ENCODE assay signal across 22 cellular contexts in genomic region chr13:45626731-45627374, GRCh38. TPM values are rescaled to one million over a fixed set of nuclear protein-coding genes. Genes with fewer than 3 reads are reported as not detected.
DNase-seq lines count a peak whose midpoint lies in the region; ATAC-seq, FAIRE-seq and TF ChIP-seq lines count a peak whose summit lies in the region.
"Had no signal": no experiment of that assay in that cellular context is flagged by ENCODE, and none has a peak within 500 bp of the region (broad histone marks: within the 10 kb centered on the region; RNA-seq: fewer than 3 reads in every experiment).

No MANE protein-coding gene starts in this region.

- intact Hi-C loops in cardiac septum (cut with DNase I) = loop anchor here (10.0 kb wide), 1 partner anchor 258 kb away; no protein-coding TSS in a partner anchor

- no peak for ATAC-seq in GM19467 (IDR thresholded peaks at IDR 0.05; ENCODE audit: unreplicated experiment)

- no peak overlapping the region for H3K27ac ChIP-seq in Peyer's patch
- H3K27ac ChIP-seq: KMS-11, left ventricle myocardium inferior, sigmoid colon, VCaP had no signal

- H3K27me3 ChIP-seq in Peyer's patch = no peaks in the 10 kb centered on the region

- TF ChIP-seq POLR2A in Peyer's patch (IDR thresholded peaks at IDR 0.05) = no peak

- no peak for FAIRE-seq in HTR-8/SVneo (lab: Jason Lieb, UNC)
- FAIRE-seq: GM19239 had no signal

- peak; percentile 32 for DNase-seq in EH (ENCODE audit: low read depth)
- DNase-seq in HTR-8/SVneo (ENCODE audit: insufficient read length, low spot score) = peak; percentile 26
- peak; percentile 68 for DNase-seq in SK-N-DZ (ENCODE audit: low spot score)
- DNase-seq in fibroblast of mammary gland (ENCODE audit: low read depth) = peak; percentile 17
- no peak for DNase-seq in GM03348 (ENCODE audit: low spot score)
- no peak for DNase-seq in cardiac septum (ENCODE audit: low spot score)
- no peak for DNase-seq in Peyer's patch
- DNase-seq: activated CD8-positive, alpha-beta memory T cell treated with anti-CD3 and anti-CD28 coated beads for 24 hours; endodermal cell; left ventricle myocardium inferior; NCI-H146; occipital lobe; sigmoid colon; stimulated activated CD4-positive, alpha-beta T cell treated with anti-CD3 and anti-CD28 coated beads, Interleukin-2, amount 100 ng/mL, for 48 hours; SW 1271 had no signal

- H3K9me3 ChIP-seq in Peyer's patch = no peaks in the 10 kb centered on the region
- H3K9me3 ChIP-seq: left ventricle myocardium inferior, sigmoid colon had no signal

- H3K36me3 ChIP-seq in Peyer's patch = no peaks in the 10 kb centered on the region
- H3K36me3 ChIP-seq: left ventricle myocardium inferior, sigmoid colon had no signal

- no peak overlapping the region for H3K4me3 ChIP-seq in fibroblast of mammary gland (ENCODE audit: control insufficient read depth, low read depth, low read length)
- H3K4me3 ChIP-seq in Peyer's patch = no peak overlapping the region
- H3K4me3 ChIP-seq: left ventricle myocardium inferior, sigmoid colon had no signal

- no peaks in the 10 kb centered on the region for H3K4me1 ChIP-seq in Peyer's patch
- H3K4me1 ChIP-seq: left ventricle myocardium inferior, sigmoid colon had no signal

- TF ChIP-seq CTCF in fibroblast of mammary gland (conservative IDR thresholded peaks at IDR 0.05; ENCODE audit: control insufficient read depth, insufficient read depth, low read depth, low read length) = no peak
- TF ChIP-seq CTCF in Peyer's patch (IDR thresholded peaks at IDR 0.05) = no peak

RNA-seq across cellular contexts. Expression of gene ERICH6B, which starts 11.3 kb away (rescaled TPM):
- not detected in 2 replicates for polyA plus RNA-seq in SK-N-DZ (2014; cell fraction: cytosol; rRNA removed)
- polyA plus RNA-seq in SK-N-DZ (2014; cell fraction: nucleus; rRNA removed) = 0.12 TPM in 1 of 2 replicates, not detected in the other
- total RNA-seq in cardiac septum = not detected
- not detected for total RNA-seq in Peyer's patch
- total RNA-seq: activated T-helper 1 cell treated with anti-CD3 and anti-CD28 coated beads, Interleukin-12 subunit alpha, Interleukin-12 subunit beta, Interleukin-2, Interleukin-4 antibody, amounts not matched to agents 30 ng/mL and 10 ng/mL and 1 ng/mL, durations not matched to agents 14 hours and 24 hours and 36 hours; endodermal cell; left ventricle myocardium inferior; occipital lobe; OCI-LY7; sigmoid colon had no signal
- polyA plus RNA-seq: adipose tissue, sigmoid colon had no signal

Comparison
In these comparisons a context has a peak if more than half of its experiments do, and no peak if none do; other contexts are left out.
1. DNase-seq: peak in EH (single experiment), HTR-8/SVneo (single experiment), SK-N-DZ (single experiment) and fibroblast of mammary gland (single experiment); none in GM03348 (single experiment), cardiac septum (single experiment) and Peyer's patch (0 of 3).